In genomic region chr17:40554646-40555295, GRCh38 we compare ENCODE assay signal across 9 cellular contexts. TPM values are rescaled to one million over a fixed set of nuclear protein-coding genes. Genes with fewer than 3 reads are reported as not detected.
DNase-seq lines count a peak whose midpoint lies in the region; ATAC-seq and TF ChIP-seq lines count a peak whose summit lies in the region.
"Had no signal": no experiment of that assay in that cellular context is flagged by ENCODE, and none has a peak within 500 bp of the region (broad histone marks: within the 10 kb centered on the region; RNA-seq: fewer than 3 reads in every experiment).

No MANE protein-coding gene starts in this region.

- peak in 2 of 10 experiments; percentile 42 to 55 for DNase-seq in CD4-positive, alpha-beta T cell
- peak in 1 of 3 donors; percentile 8 for DNase-seq in T-helper 17 cell
- DNase-seq in effector memory CD8-positive, alpha-beta T cell, result no peak
- DNase-seq in posterior vena cava (ENCODE audit: low spot score), result peak; percentile 81
- no peak for DNase-seq in anterior cingulate cortex (lab: John Stamatoyannopoulos, UW)
- no peak for DNase-seq in DMS79 treated with DMSO at 0.1 percent for 48 hours (lab: John Stamatoyannopoulos, UW)
- no peak for DNase-seq in DMS53 (lab: John Stamatoyannopoulos, UW)
- no peak for DNase-seq in MCF 10A (ENCODE audit: unreplicated experiment)
- DNase-seq: SK-N-SH had no signal

- no TSS peak for BruUV-seq in MCF 10A (replicated peaks; lab: Mats Ljungman, UMichigan)

- no peaks in the 10 kb centered on the region for H3K27me3 ChIP-seq in CD4-positive, alpha-beta T cell (ENCODE audit: control insufficient read depth, insufficient read depth, low read length)

- no peak for TF ChIP-seq CTCF in CD4-positive, alpha-beta T cell (IDR thresholded peaks at IDR 0.05)
- TF ChIP-seq CTCF in MCF 10A (IDR thresholded peaks at IDR 0.05; ENCODE audit: unreplicated experiment), result no peak

- H3K4me1 Mint-ChIP-seq in CD4-positive, alpha-beta T cell (ENCODE audit: low read depth), result peaks cover 99% of the 10 kb centered on the region
- H3K4me1 Mint-ChIP-seq in T-helper 17 cell (peaks cover 72% of the 10 kb centered on the region), MCF 10A (ENCODE audit: insufficient read depth, unreplicated experiment) (peaks cover 8% of the 10 kb centered on the region)
- H3K4me1 Mint-ChIP-seq in effector memory CD8-positive, alpha-beta T cell (ENCODE audit: low read depth in 2 of 2), result peaks cover 25 to 51% of the 10 kb centered on the region in 2 donors

- POLR2A ChIA-PET in CD4-positive, alpha-beta T cell (lab: Charles Lee), result interaction anchor here (0.6 to 33.8 kb wide), 16 partner anchors 8 to 524 kb away, joined by 3 to 1290 read pairs (median 6); partner anchors contain the start of genes CCR7, SMARCE1 and TOP2A
- POLR2A ChIA-PET in MCF 10A (lab: Yijun Ruan, JAX), result interaction anchor here (0.7 to 3.7 kb wide), 4 partner anchors 17 to 84 kb away, joined by 3 to 21 read pairs (median 3); no protein-coding TSS in a partner anchor

- H3K9me3 Mint-ChIP-seq in CD4-positive, alpha-beta T cell, result no peaks in the 10 kb centered on the region
- H3K9me3 Mint-ChIP-seq in effector memory CD8-positive, alpha-beta T cell, result no peaks in the 10 kb centered on the region
- H3K9me3 Mint-ChIP-seq in MCF 10A (ENCODE audit: unreplicated experiment), result no peaks in the 10 kb centered on the region

- H3K27ac Mint-ChIP-seq in CD4-positive, alpha-beta T cell, result peak overlapping the region; percentile 92
- peak overlapping the region; percentile 100 for H3K27ac Mint-ChIP-seq in T-helper 17 cell
- H3K27ac Mint-ChIP-seq in effector memory CD8-positive, alpha-beta T cell, result peak overlapping the region; percentile 85
- H3K27ac Mint-ChIP-seq in MCF 10A (ENCODE audit: low read depth, unreplicated experiment), result no peak overlapping the region

- H3K36me3 Mint-ChIP-seq in CD4-positive, alpha-beta T cell (ENCODE audit: low read depth), result peaks cover 94% of the 10 kb centered on the region
- H3K36me3 Mint-ChIP-seq in T-helper 17 cell (ENCODE audit: low read depth) (peaks cover 14% of the 10 kb centered on the region), MCF 10A (ENCODE audit: insufficient read depth, unreplicated experiment) (no peaks in the 10 kb centered on the region)
- peaks cover 12% of the 10 kb centered on the region for H3K36me3 Mint-ChIP-seq in effector memory CD8-positive, alpha-beta T cell (ENCODE audit: insufficient read depth)

- H3K27ac ChIP-seq in CD4-positive, alpha-beta T cell (ENCODE audit: low read depth, low read length), result peak overlapping the region; percentile 100

- no peaks in the 10 kb centered on the region for H3K27me3 Mint-ChIP-seq in CD4-positive, alpha-beta T cell
- H3K27me3 Mint-ChIP-seq in T-helper 17 cell, result no peaks in the 10 kb centered on the region
- no peaks in the 10 kb centered on the region for H3K27me3 Mint-ChIP-seq in effector memory CD8-positive, alpha-beta T cell
- H3K27me3 Mint-ChIP-seq in MCF 10A (ENCODE audit: insufficient read depth, unreplicated experiment), result no peaks in the 10 kb centered on the region

- peak overlapping the region; percentile 78 for H3K4me3 Mint-ChIP-seq in CD4-positive, alpha-beta T cell
- peak overlapping the region; percentile 83 for H3K4me3 Mint-ChIP-seq in T-helper 17 cell
- peak overlapping the region; percentile 70 to 78 for H3K4me3 Mint-ChIP-seq in effector memory CD8-positive, alpha-beta T cell
- no peak overlapping the region for H3K4me3 Mint-ChIP-seq in MCF 10A (ENCODE audit: unreplicated experiment)

- CTCF ChIA-PET in CD4-positive, alpha-beta T cell (lab: Charles Lee), result interaction anchor here (0.6 to 5.3 kb wide), 9 partner anchors 13 to 131 kb away, joined by 3 to 28 read pairs (median 5); no protein-coding TSS in a partner anchor
- CTCF ChIA-PET in MCF 10A (lab: Yijun Ruan, JAX), result interaction anchor here (0.8 to 1.4 kb wide), 8 partner anchors 10 to 245 kb away, joined by 3 to 4 read pairs (median 3); no protein-coding TSS in a partner anchor

- intact Hi-C loops in CD4-positive, alpha-beta T cell (cut with DNase I, micrococcal nuclease), result loop anchor here in 1 of 2 experiments (5.0 kb wide), 1 partner anchor 173 kb away; no protein-coding TSS in a partner anchor
- intact Hi-C loops in posterior vena cava (cut with DNase I) (loop anchor here in 1 of 2 donors (10.0 kb wide), 1 partner anchor 110 kb away; the partner anchor contains the start of gene IGFBP4), MCF 10A (cut with micrococcal nuclease) (no loop called here)

- ATAC-seq in CD4-positive, alpha-beta T cell (ENCODE audit: poor library complexity), result no peak
- ATAC-seq in T-helper 17 cell, result peak; percentile 5
- ATAC-seq in effector memory CD8-positive, alpha-beta T cell (replicated peaks), result no peak

- no peaks in the 10 kb centered on the region for H3K9me3 ChIP-seq in CD4-positive, alpha-beta T cell (ENCODE audit: control insufficient read depth, low read length)
- H3K9me3 ChIP-seq in T-helper 17 cell (ENCODE audit: control insufficient read depth, low read length, poor library complexity, severe bottlenecking), result no peaks in the 10 kb centered on the region
- H3K9me3 ChIP-seq: SK-N-SH had no signal

RNA-seq across cellular contexts. Expression of gene CCR7, which starts 10.5 kb away (rescaled TPM):
- 100 to 1,000 TPM; 170 to 180 TPM for total RNA-seq in CD4-positive, alpha-beta T cell
- 100 to 1,000 TPM; 165 to 182 TPM for total RNA-seq in T-helper 17 cell
- total RNA-seq in posterior vena cava, result under 1 TPM; 0.46 to 0.62 TPM
- not detected in 2 replicates for total RNA-seq in MCF 10A (2022)

RNA-seq across cellular contexts. Expression of gene TNS4, which starts 53.3 kb away (rescaled TPM):
- total RNA-seq in CD4-positive, alpha-beta T cell, result 1 to 10 TPM; 3.0 to 4.2 TPM
- total RNA-seq in T-helper 17 cell, result 1 to 10 TPM in 1 of 2 donors, under 1 TPM in 1; 0.77 to 1.7 TPM
- total RNA-seq in posterior vena cava, result under 1 TPM; 0.14 to 0.38 TPM
- total RNA-seq in MCF 10A (2022), result 387 and 522 TPM in 2 replicates

Comparison
In these comparisons a context has a peak if more than half of its experiments do, and no peak if none do; other contexts are left out.
1. RNA of gene CCR7, which starts 10.5 kb away (total RNA-seq): 165 to 182 TPM in T-helper 17 cell and 170 to 180 TPM in CD4-positive, alpha-beta T cell; 0.46 to 0.62 TPM in posterior vena cava and not detected in MCF 10A; every median in the first group is over 100 times any median in the second.
2. RNA of gene TNS4, which starts 53.3 kb away (total RNA-seq): 387 to 522 TPM in MCF 10A; 3.0 to 4.2 TPM in CD4-positive, alpha-beta T cell, 0.77 to 1.7 TPM in T-helper 17 cell and 0.14 to 0.38 TPM in posterior vena cava; every median in the first group is over 10 times any median in the second.